Comparison of ENCODE assay signal across 21 cellular contexts in genomic region chr18:45084207-45084606, GRCh38.
"Had no signal": no experiment of that assay in that cellular context is flagged by ENCODE, and none has a peak within 500 bp of the region (broad histone marks: within the 10 kb centered on the region; RNA-seq: fewer than 3 reads in every experiment).

No MANE protein-coding gene starts in this region.

- H3K9me3 ChIP-seq: ascending aorta, mucosa of descending colon, thoracic aorta, upper lobe of left lung had no signal

- H3K4me1 ChIP-seq: ascending aorta, foreskin keratinocyte, upper lobe of left lung had no signal

- H3K27ac ChIP-seq: ascending aorta, brain microvascular endothelial cell, foreskin keratinocyte, skin epidermis, thoracic aorta, upper lobe of left lung had no signal

- H3K27me3 ChIP-seq: ascending aorta, brain microvascular endothelial cell, foreskin keratinocyte, upper lobe of left lung had no signal

- H3K4me3 ChIP-seq: ascending aorta, mucosa of descending colon, skin epidermis, thoracic aorta, upper lobe of left lung had no signal

- DNase-seq: activated CD4-positive, alpha-beta T cell treated with anti-CD3 and anti-CD28 coated beads for 1 hour; activated CD4-positive, alpha-beta T cell treated with anti-CD3 and anti-CD28 coated beads, Interleukin-2, amount 50 U/mL, for 1 hour; activated gamma-delta T cell treated with Interleukin-2 at 50 U/mL for 16 hours; activated T-cell treated with anti-CD3 and anti-CD28 coated beads, Interleukin-2, amount 50 U/mL, for 1 hour; brain microvascular endothelial cell; caudate nucleus; dermis blood vessel endothelial cell; effector CD8-positive, alpha-beta T cell; foreskin keratinocyte; mucosa of descending colon; stimulated activated CD4-positive, alpha-beta T cell treated with anti-CD3 and anti-CD28 coated beads, Interleukin-2, amount 100 ng/mL, for 24 hours; T-cell; T-helper 9 cell; upper lobe of left lung had no signal

- H3K27ac Mint-ChIP-seq: activated naive CD4-positive, alpha-beta T cell treated with anti-CD3 and anti-CD28 coated beads, Interleukin-2, amount 50 U/mL, for 24 hours; memory B cell; stimulated activated effector memory CD8-positive, alpha-beta T cell treated with anti-CD3 and anti-CD28 coated beads, Interleukin-12 subunit alpha, Interleukin-12 subunit beta, amount 100 ng/mL, for 72 hours; T-cell had no signal

- ATAC-seq: foreskin keratinocyte; mucosa of descending colon; stimulated activated effector memory CD8-positive, alpha-beta T cell treated with anti-CD3 and anti-CD28 coated beads, Interleukin-12 subunit alpha, Interleukin-12 subunit beta, amount 100 ng/mL, for 72 hours; T-cell had no signal

- H3K27me3 Mint-ChIP-seq: activated naive CD4-positive, alpha-beta T cell treated with anti-CD3 and anti-CD28 coated beads, Interleukin-2, amount 50 U/mL, for 24 hours; memory B cell had no signal

- H3K4me1 Mint-ChIP-seq: activated naive CD4-positive, alpha-beta T cell treated with anti-CD3 and anti-CD28 coated beads, Interleukin-2, amount 50 U/mL, for 24 hours; stimulated activated effector memory CD8-positive, alpha-beta T cell treated with anti-CD3 and anti-CD28 coated beads, Interleukin-12 subunit alpha, Interleukin-12 subunit beta, amount 100 ng/mL, for 72 hours; T-cell had no signal

- H3K36me3 Mint-ChIP-seq: activated naive CD4-positive, alpha-beta T cell treated with anti-CD3 and anti-CD28 coated beads, Interleukin-2, amount 50 U/mL, for 24 hours; stimulated activated effector memory CD8-positive, alpha-beta T cell treated with anti-CD3 and anti-CD28 coated beads, Interleukin-12 subunit alpha, Interleukin-12 subunit beta, amount 100 ng/mL, for 72 hours; T-cell had no signal

- H3K4me3 Mint-ChIP-seq: activated naive CD4-positive, alpha-beta T cell treated with anti-CD3 and anti-CD28 coated beads, Interleukin-2, amount 50 U/mL, for 24 hours; memory B cell; neural crest cell; stimulated activated effector memory CD8-positive, alpha-beta T cell treated with anti-CD3 and anti-CD28 coated beads, Interleukin-12 subunit alpha, Interleukin-12 subunit beta, amount 100 ng/mL, for 72 hours; T-cell had no signal

- H3K36me3 ChIP-seq: ascending aorta, brain microvascular endothelial cell, thoracic aorta, upper lobe of left lung had no signal

- H3K9me3 Mint-ChIP-seq: activated naive CD4-positive, alpha-beta T cell treated with anti-CD3 and anti-CD28 coated beads, Interleukin-2, amount 50 U/mL, for 24 hours had no signal
